8 cellular contexts compared by ENCODE assay signal in genomic region chr9:71001780-71002386, GRCh38.
DNase-seq lines count a peak whose midpoint lies in the region; ATAC-seq and TF ChIP-seq lines count a peak whose summit lies in the region.

No MANE protein-coding gene starts in this region.

- CTCF ChIA-PET in activated CD4-positive, alpha-beta T cell treated with anti-CD3 and anti-CD28 coated beads for 36 hours (lab: Charles Lee), result interaction anchor here (0.5 to 1.3 kb wide), 3 partner anchors 212 to 362 kb away, joined by 3 to 5 read pairs (median 4); no protein-coding TSS in a partner anchor
- CTCF ChIA-PET in SK-N-SH (lab: Yijun Ruan, JAX), result interaction anchor here (0.7 to 1.4 kb wide), 6 partner anchors 22 to 795 kb away, joined by 3 to 12 read pairs (median 3); no protein-coding TSS in a partner anchor
- CTCF ChIA-PET in CD8-positive, alpha-beta T cell (lab: Charles Lee), result no interaction called here

- POLR2A ChIA-PET in activated CD4-positive, alpha-beta T cell treated with anti-CD3 and anti-CD28 coated beads for 36 hours (lab: Charles Lee), result no interaction called here
- POLR2A ChIA-PET in SK-N-SH (lab: Yijun Ruan, JAX), result no interaction called here
- POLR2A ChIA-PET in CD8-positive, alpha-beta T cell (lab: Charles Lee), result no interaction called here

- no peak overlapping the region for H3K4me3 ChIP-seq in SK-N-SH (ENCODE audit: low read depth in 2 of 2, low read length in 1 of 2)
- no peak overlapping the region for H3K4me3 ChIP-seq in CD8-positive, alpha-beta T cell (ENCODE audit: low read depth, low read length)

- WGBS in SK-N-SH (ENCODE audit: low lambda C conversion rate), result 6% methylated on average over 5 of the region's 5 CpGs

- intact Hi-C loops in activated CD4-positive, alpha-beta T cell treated with anti-CD3 and anti-CD28 coated beads for 36 hours (cut with DNase I, micrococcal nuclease), result loop anchor here (1.0 to 5.0 kb wide), 4 partner anchors 75 to 362 kb away; no protein-coding TSS in a partner anchor
- intact Hi-C loops in CD8-positive, alpha-beta T cell (cut with DNase I, micrococcal nuclease), result loop anchor here in 1 of 2 experiments (5.0 kb wide), 1 partner anchor 365 kb away; no protein-coding TSS in a partner anchor

- no peak overlapping the region for H3K27ac ChIP-seq in SK-N-SH (ENCODE audit: low read depth in 2 of 2, low read length in 1 of 2)
- no peak overlapping the region for H3K27ac ChIP-seq in CD8-positive, alpha-beta T cell (ENCODE audit: low read depth, low read length)

- TF ChIP-seq EP300 in SK-N-SH (IDR thresholded peaks at IDR 0.05; ENCODE audit: borderline replicate concordance in 1 of 2, low read depth in 1 of 2, low read length in 1 of 2), result no peak

- no peaks in the 10 kb centered on the region for H3F3A ChIP-seq in SK-N-SH (replicated peaks; ENCODE audit: insufficient read depth)

- peak; percentile 62 for TF ChIP-seq CTCF in SK-N-SH (IDR thresholded peaks at IDR 0.05)
- no peak for TF ChIP-seq CTCF in CD8-positive, alpha-beta T cell (IDR thresholded peaks at IDR 0.05)

- no peaks in the 10 kb centered on the region for H3K4me1 Mint-ChIP-seq in activated CD4-positive, alpha-beta T cell treated with anti-CD3 and anti-CD28 coated beads for 36 hours
- H3K4me1 Mint-ChIP-seq in CD8-positive, alpha-beta T cell (ENCODE audit: low read depth), result no peaks in the 10 kb centered on the region

- H3K27me3 ChIP-seq in SK-N-SH (ENCODE audit: insufficient read depth), result no peaks in the 10 kb centered on the region; the same call in 1 of the 2 replicates
- no peaks in the 10 kb centered on the region for H3K27me3 ChIP-seq in CD8-positive, alpha-beta T cell (ENCODE audit: insufficient read depth, low read length)

- no peak overlapping the region for H3K27ac Mint-ChIP-seq in activated CD4-positive, alpha-beta T cell treated with anti-CD3 and anti-CD28 coated beads for 36 hours
- no peak overlapping the region for H3K27ac Mint-ChIP-seq in CD8-positive, alpha-beta T cell

- no peak for ATAC-seq in activated CD4-positive, alpha-beta T cell treated with anti-CD3 and anti-CD28 coated beads for 36 hours
- ATAC-seq in HG03135 (IDR thresholded peaks at IDR 0.05; ENCODE audit: unreplicated experiment) (peak; percentile 60), GM18873 (IDR thresholded peaks at IDR 0.05; ENCODE audit: low FRiP score, unreplicated experiment) (no peak)
- no peak for ATAC-seq in CD8-positive, alpha-beta T cell

- H3K4me3 Mint-ChIP-seq in activated CD4-positive, alpha-beta T cell treated with anti-CD3 and anti-CD28 coated beads for 36 hours, result no peak overlapping the region
- H3K4me3 Mint-ChIP-seq in CD8-positive, alpha-beta T cell, result no peak overlapping the region

- H3K79me2 ChIP-seq in SK-N-SH (ENCODE audit: insufficient read depth), result no peaks in the 10 kb centered on the region

- H2AFZ ChIP-seq in SK-N-SH (ENCODE audit: low read depth), result no peak overlapping the region

- peaks cover 3% of the 10 kb centered on the region for H3K27me3 Mint-ChIP-seq in activated CD4-positive, alpha-beta T cell treated with anti-CD3 and anti-CD28 coated beads for 36 hours
- H3K27me3 Mint-ChIP-seq in CD8-positive, alpha-beta T cell (ENCODE audit: low read depth), result no peaks in the 10 kb centered on the region

- H3K9ac ChIP-seq in SK-N-SH, result no peak overlapping the region

- peak; percentile 50 for TF ChIP-seq RAD21 in SK-N-SH (IDR thresholded peaks at IDR 0.05; ENCODE audit: low read length)

- no peaks in the 10 kb centered on the region for H4K20me1 ChIP-seq in SK-N-SH (ENCODE audit: insufficient read depth)

- H3K4me1 ChIP-seq in SK-N-SH (ENCODE audit: control insufficient read depth in 1 of 2, insufficient read depth in 2 of 2, low read depth in 1 of 2, low read length in 1 of 2), result no peaks in the 10 kb centered on the region
- no peaks in the 10 kb centered on the region for H3K4me1 ChIP-seq in CD8-positive, alpha-beta T cell (ENCODE audit: insufficient read depth, low read length)

- no peaks in the 10 kb centered on the region for H3K36me3 ChIP-seq in SK-N-SH (replicated peaks in 1 of 2; ENCODE audit: control insufficient read depth in 1 of 2, insufficient read depth in 2 of 2, low read length in 1 of 2)
- H3K36me3 ChIP-seq in CD8-positive, alpha-beta T cell (ENCODE audit: insufficient read depth, low read length), result no peaks in the 10 kb centered on the region

- H3K36me3 Mint-ChIP-seq in activated CD4-positive, alpha-beta T cell treated with anti-CD3 and anti-CD28 coated beads for 36 hours (ENCODE audit: low read depth), result no peaks in the 10 kb centered on the region
- no peaks in the 10 kb centered on the region for H3K36me3 Mint-ChIP-seq in CD8-positive, alpha-beta T cell

- DNase-seq in activated CD4-positive, alpha-beta T cell treated with anti-CD3 and anti-CD28 coated beads for 36 hours, result peak; percentile 31
- no peak for DNase-seq in activated CD4-positive, alpha-beta T cell treated with anti-CD3 and anti-CD28 coated beads, Interleukin-2, amount 50 U/mL, for 1 hour
- DNase-seq in SK-N-SH (peak; percentile 3), iPS-NIHi7 (ENCODE audit: extremely low spot score) (peak; percentile 63)
- DNase-seq in CD8-positive, alpha-beta T cell, result no peak
- no peak for DNase-seq in stimulated activated CD4-positive, alpha-beta T cell treated with anti-CD3 and anti-CD28 coated beads, Interleukin-4, amount 100 ng/mL, for 24 hours

- peaks cover 5% of the 10 kb centered on the region for H3K9me3 Mint-ChIP-seq in activated CD4-positive, alpha-beta T cell treated with anti-CD3 and anti-CD28 coated beads for 36 hours (ENCODE audit: low read depth)
- H3K9me3 Mint-ChIP-seq in CD8-positive, alpha-beta T cell, result peaks cover 16% of the 10 kb centered on the region

- no peaks in the 10 kb centered on the region for H3K9me2 ChIP-seq in SK-N-SH

- H3K4me2 ChIP-seq in SK-N-SH, result no peak overlapping the region

- H3K9me3 ChIP-seq in SK-N-SH, result peaks cover 7% of the 10 kb centered on the region; the same call in 1 of the 2 replicates
- H3K9me3 ChIP-seq in CD8-positive, alpha-beta T cell (ENCODE audit: low read length), result no peaks in the 10 kb centered on the region

TF ChIP-seq in SK-N-SH, 30 proteins besides CTCF, POLR2A, EP300 and RAD21:
- TF ChIP-seq JUND (IDR thresholded peaks at IDR 0.05) (no peak), SMC3 (IDR thresholded peaks at IDR 0.05; ENCODE audit: low read depth, low read length) (peak; percentile 60), RXRA (IDR thresholded peaks at IDR 0.05; ENCODE audit: borderline replicate concordance, low read depth) (no peak)
- TF ChIP-seq, protein P1, sequence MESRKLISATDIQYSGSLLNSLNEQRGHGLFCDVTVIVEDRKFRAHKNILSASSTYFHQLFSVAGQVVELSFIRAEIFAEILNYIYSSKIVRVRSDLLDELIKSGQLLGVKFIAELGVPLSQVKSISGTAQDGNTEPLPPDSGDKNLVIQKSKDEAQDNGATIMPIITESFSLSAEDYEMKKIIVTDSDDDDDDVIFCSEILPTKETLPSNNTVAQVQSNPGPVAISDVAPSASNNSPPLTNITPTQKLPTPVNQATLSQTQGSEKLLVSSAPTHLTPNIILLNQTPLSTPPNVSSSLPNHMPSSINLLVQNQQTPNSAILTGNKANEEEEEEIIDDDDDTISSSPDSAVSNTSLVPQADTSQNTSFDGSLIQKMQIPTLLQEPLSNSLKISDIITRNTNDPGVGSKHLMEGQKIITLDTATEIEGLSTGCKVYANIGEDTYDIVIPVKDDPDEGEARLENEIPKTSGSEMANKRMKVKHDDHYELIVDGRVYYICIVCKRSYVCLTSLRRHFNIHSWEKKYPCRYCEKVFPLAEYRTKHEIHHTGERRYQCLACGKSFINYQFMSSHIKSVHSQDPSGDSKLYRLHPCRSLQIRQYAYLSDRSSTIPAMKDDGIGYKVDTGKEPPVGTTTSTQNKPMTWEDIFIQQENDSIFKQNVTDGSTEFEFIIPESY (IDR thresholded peaks at IDR 0.05; ENCODE audit: borderline replicate concordance, low read depth), result no peak
TF ChIP-seq in SK-N-SH: peak in this region for 1.

Comparison
In these comparisons a context has a peak if more than half of its experiments do, and no peak if none do; other contexts are left out.
1. DNase-seq: peak in activated CD4-positive, alpha-beta T cell treated with anti-CD3 and anti-CD28 coated beads for 36 hours (single experiment), SK-N-SH (single experiment) and iPS-NIHi7 (single experiment); none in activated CD4-positive, alpha-beta T cell treated with anti-CD3 and anti-CD28 coated beads, Interleukin-2, amount 50 U/mL, for 1 hour (single experiment), CD8-positive, alpha-beta T cell (0 of 7) and stimulated activated CD4-positive, alpha-beta T cell treated with anti-CD3 and anti-CD28 coated beads, Interleukin-4, amount 100 ng/mL, for 24 hours (single experiment).